In the genomic region with DNA sequence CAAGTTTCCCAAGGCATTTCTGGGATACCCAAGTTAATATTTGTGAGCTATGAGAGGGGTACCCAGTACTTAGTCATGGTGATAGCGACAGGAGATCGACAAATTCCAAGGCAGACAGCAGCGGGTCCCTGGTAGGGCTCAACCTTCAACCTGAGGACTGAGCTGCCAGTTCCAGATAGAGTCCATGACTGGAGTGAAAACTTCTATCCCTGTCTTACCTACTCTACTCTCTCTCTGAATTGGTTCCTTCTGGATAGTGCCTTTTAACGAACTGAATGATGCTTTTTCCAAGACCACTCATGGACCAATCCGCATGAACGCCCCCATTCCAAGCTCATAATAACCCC, we compare ENCODE assay signal across 17 cellular contexts.
DNase-seq lines count a peak whose midpoint lies in the region; ATAC-seq, FAIRE-seq and TF ChIP-seq lines count a peak whose summit lies in the region.
"Had no signal": no experiment of that assay in that cellular context is flagged by ENCODE, and none has a peak within 500 bp of the region (broad histone marks: within the 10 kb centered on the region; RNA-seq: fewer than 3 reads in every experiment).

No MANE protein-coding gene starts in this region.

- no peak for DNase-seq in PC-3
- no peak for DNase-seq in HepG2 (ENCODE audit: low spot score)
- no peak for DNase-seq in type B pancreatic cell (ENCODE audit: extremely low spot score, unreplicated experiment)
- no peak for DNase-seq in naive thymus-derived CD4-positive, alpha-beta T cell
- no peak for DNase-seq in NCI-H82 (lab: John Stamatoyannopoulos, UW)
- DNase-seq: ACHN; BE2C; C1 segment of cervical spinal cord; CD4-positive, CD25-positive, alpha-beta regulatory T cell; CD8-positive, alpha-beta memory T cell; COR-L47; DMS153; DMS79; GF-D8 had no signal

- no peak for FAIRE-seq in HepG2 (lab: Jason Lieb, UNC)
- FAIRE-seq: A204.1 had no signal

- no peak overlapping the region for H3K4me3 Mint-ChIP-seq in type B pancreatic cell
- H3K4me3 Mint-ChIP-seq in naive thymus-derived CD4-positive, alpha-beta T cell, result no peak overlapping the region
- H3K4me3 Mint-ChIP-seq: CD4-positive, CD25-positive, alpha-beta regulatory T cell; CD8-positive, alpha-beta memory T cell had no signal

- in situ Hi-C loops in HepG2 (cut with HindIII; ENCODE audit: extremely low pct_ligation_motif_present, low pct_unique_long_range_greater_than_20kb), result no loop called here

- intact Hi-C loops in PC-3 (cut with micrococcal nuclease) (no loop called here), HepG2 (cut with micrococcal nuclease; ENCODE audit: unreplicated experiment) (no loop called here)
- intact Hi-C loops in naive thymus-derived CD4-positive, alpha-beta T cell (cut with micrococcal nuclease), result no loop called here

- TF ChIP-seq EP300 in HepG2 (IDR thresholded peaks at IDR 0.05; ENCODE audit: low read depth in 2 of 2, low read length in 2 of 2), result no peak
- TF ChIP-seq EP300 in HepG2 (CRISPR knock-in tag; IDR thresholded peaks at IDR 0.05; ENCODE audit: borderline replicate concordance), result no peak

- H4K20me1 ChIP-seq in PC-3 (ENCODE audit: low read length) (no peaks in the 10 kb centered on the region), HepG2 (ENCODE audit: insufficient read depth, low read length) (no peaks in the 10 kb centered on the region)

- no peak overlapping the region for H3K27ac ChIP-seq in PC-3 (ENCODE audit: low read length)
- peak overlapping the region; percentile 47 for H3K27ac ChIP-seq in HepG2 (ENCODE audit: extremely low read length, insufficient read depth, low read length)
- no peak overlapping the region for H3K27ac ChIP-seq in naive thymus-derived CD4-positive, alpha-beta T cell (ENCODE audit: low read depth, low read length)

- TF ChIP-seq RAD21 in HepG2 (CRISPR knock-in tag; IDR thresholded peaks at IDR 0.05), result no peak

- no peak overlapping the region for H3K4me2 ChIP-seq in PC-3 (ENCODE audit: low read length)
- H3K4me2 ChIP-seq in HepG2 (ENCODE audit: low read depth, low read length), result no peak overlapping the region

- no peaks in the 10 kb centered on the region for H3K9me2 ChIP-seq in PC-3 (replicated peaks; ENCODE audit: low read length)

- peaks cover 7% of the 10 kb centered on the region for H3K27me3 Mint-ChIP-seq in type B pancreatic cell
- H3K27me3 Mint-ChIP-seq in naive thymus-derived CD4-positive, alpha-beta T cell, result peaks cover 0 to 9% (median 0%) of the 10 kb centered on the region in 5 donors
- H3K27me3 Mint-ChIP-seq: CD4-positive, CD25-positive, alpha-beta regulatory T cell; CD8-positive, alpha-beta memory T cell had no signal

- H3K4me1 ChIP-seq in PC-3 (ENCODE audit: insufficient read depth, low read length) (peaks cover 16% of the 10 kb centered on the region), HepG2 (ENCODE audit: insufficient read depth, low read length) (no peaks in the 10 kb centered on the region)
- no peaks in the 10 kb centered on the region for H3K4me1 ChIP-seq in naive thymus-derived CD4-positive, alpha-beta T cell (ENCODE audit: control insufficient read depth in 2 of 2, insufficient read depth in 2 of 2, low read length in 2 of 2)
- H3K4me1 ChIP-seq: BE2C, HAP-1 had no signal

- no peaks in the 10 kb centered on the region for H3K4me1 Mint-ChIP-seq in type B pancreatic cell (ENCODE audit: unreplicated experiment)
- H3K4me1 Mint-ChIP-seq in naive thymus-derived CD4-positive, alpha-beta T cell, result no peaks in the 10 kb centered on the region
- H3K4me1 Mint-ChIP-seq: CD8-positive, alpha-beta memory T cell had no signal

- TF ChIP-seq CTCF in PC-3 (conservative IDR thresholded peaks at IDR 0.05; ENCODE audit: low read depth, low read length) (no peak), HepG2 (CRISPR knock-in tag; IDR thresholded peaks at IDR 0.05) (no peak), type B pancreatic cell (conservative IDR thresholded peaks at IDR 0.05) (no peak)

- H3K27me3 ChIP-seq in PC-3 (ENCODE audit: low read length), result no peaks in the 10 kb centered on the region
- H3K27me3 ChIP-seq in HepG2 (ENCODE audit: control insufficient read depth in 1 of 2, insufficient read depth in 2 of 2, low read length in 2 of 2), result no peaks in the 10 kb centered on the region
- no peaks in the 10 kb centered on the region for H3K27me3 ChIP-seq in naive thymus-derived CD4-positive, alpha-beta T cell (ENCODE audit: control insufficient read depth in 2 of 2, insufficient read depth in 2 of 2, low read length in 2 of 2)
- H3K27me3 ChIP-seq: BE2C had no signal

- 57% methylated on average over 6 of the region's 6 CpGs for WGBS in HepG2 (ENCODE audit: low lambda C conversion rate)

- H3F3A ChIP-seq in PC-3 (ENCODE audit: low read length, unreplicated experiment), result no peaks in the 10 kb centered on the region

- no peaks in the 10 kb centered on the region for H3K9me3 Mint-ChIP-seq in type B pancreatic cell
- H3K9me3 Mint-ChIP-seq in naive thymus-derived CD4-positive, alpha-beta T cell, result peaks cover 0 to 32% (median 13%) of the 10 kb centered on the region in 11 donors

- no peak for TF ChIP-seq POLR2A in HepG2 (IDR thresholded peaks at IDR 0.05; ENCODE audit: insufficient read depth in 1 of 2, low read depth in 2 of 2, low read length in 2 of 2)

- BruUV-seq in PC-3 (replicated peaks; lab: Mats Ljungman, UMichigan) (no TSS peak), HepG2 (replicated peaks; lab: Mats Ljungman, UMichigan) (no TSS peak)

- no peaks in the 10 kb centered on the region for H3K79me2 ChIP-seq in PC-3 (ENCODE audit: low read length)
- H3K79me2 ChIP-seq in HepG2 (ENCODE audit: insufficient read depth, low read length), result no peaks in the 10 kb centered on the region

- H3K36me3 ChIP-seq in PC-3 (ENCODE audit: low read depth, low read length) (no peaks in the 10 kb centered on the region; the same call in 1 of the 2 replicates), HepG2 (replicated peaks in 1 of 2; ENCODE audit: control insufficient read depth in 1 of 2, insufficient read depth in 2 of 2, low read length in 2 of 2) (no peaks in the 10 kb centered on the region)
- no peaks in the 10 kb centered on the region for H3K36me3 ChIP-seq in naive thymus-derived CD4-positive, alpha-beta T cell (ENCODE audit: control insufficient read depth in 2 of 3, insufficient read depth in 3 of 3, low read length in 3 of 3)
- H3K36me3 ChIP-seq: BE2C, HAP-1 had no signal

- POLR2A ChIA-PET in PC-3 (lab: Charles Lee; ENCODE audit: unreplicated experiment), result no interaction called here
- POLR2A ChIA-PET in HepG2 (lab: Yijun Ruan, JAX), result no interaction called here
- POLR2A ChIA-PET in naive thymus-derived CD4-positive, alpha-beta T cell (lab: Charles Lee), result no interaction called here

- CTCF ChIA-PET in PC-3 (lab: Charles Lee) (no interaction called here), HepG2 (lab: Yijun Ruan, JAX; ENCODE audit: low intra/inter-chr PET ratio, low total read pairs) (no interaction called here)
- CTCF ChIA-PET in naive thymus-derived CD4-positive, alpha-beta T cell (lab: Charles Lee), result no interaction called here

- H3K9me3 ChIP-seq in PC-3 (ENCODE audit: low read length) (no peaks in the 10 kb centered on the region), HepG2 (ENCODE audit: low read length) (peaks cover 25% of the 10 kb centered on the region)
- peaks cover 0 to 7% (median 0%) of the 10 kb centered on the region in 3 experiments for H3K9me3 ChIP-seq in naive thymus-derived CD4-positive, alpha-beta T cell (ENCODE audit: control insufficient read depth in 2 of 3, low read length in 3 of 3)
- H3K9me3 ChIP-seq: BE2C, HAP-1 had no signal

- H2AFZ ChIP-seq in PC-3 (ENCODE audit: low read length) (peak overlapping the region; percentile 60; the same call in 1 of the 2 replicates), HepG2 (ENCODE audit: low read length) (no peak overlapping the region)

- no peaks in the 10 kb centered on the region for H3K36me3 Mint-ChIP-seq in type B pancreatic cell
- H3K36me3 Mint-ChIP-seq in naive thymus-derived CD4-positive, alpha-beta T cell, result peaks cover 0 to 3% (median 0%) of the 10 kb centered on the region in 5 donors
- H3K36me3 Mint-ChIP-seq: CD4-positive, CD25-positive, alpha-beta regulatory T cell had no signal

- H3K9ac ChIP-seq in PC-3 (ENCODE audit: low read length) (no peak overlapping the region), HepG2 (ENCODE audit: insufficient read depth, low read depth, low read length) (no peak overlapping the region)

- ATAC-seq in PC-3 (no peak), HepG2 (peak; percentile 55), GM21786 (IDR thresholded peaks at IDR 0.05; ENCODE audit: unreplicated experiment) (no peak)
- ATAC-seq in naive thymus-derived CD4-positive, alpha-beta T cell, result no peak

- H3K4me3 ChIP-seq in PC-3 (ENCODE audit: low read length) (no peak overlapping the region), HepG2 (replicated peaks in 1 of 3; ENCODE audit: insufficient read depth in 1 of 3, low read depth in 2 of 3, low read length in 3 of 3) (no peak overlapping the region)
- H3K4me3 ChIP-seq in naive thymus-derived CD4-positive, alpha-beta T cell (ENCODE audit: low read length), result no peak overlapping the region
- H3K4me3 ChIP-seq: HAP-1 had no signal

- H3K27ac Mint-ChIP-seq in type B pancreatic cell, result peak overlapping the region; percentile 4
- H3K27ac Mint-ChIP-seq in naive thymus-derived CD4-positive, alpha-beta T cell, result no peak overlapping the region
- H3K27ac Mint-ChIP-seq: CD4-positive, CD25-positive, alpha-beta regulatory T cell; CD8-positive, alpha-beta memory T cell had no signal

TF ChIP-seq in HepG2, 621 proteins besides CTCF, POLR2A, EP300 and RAD21:
- TF ChIP-seq ELF3 (CRISPR knock-in tag; IDR thresholded peaks at IDR 0.05) (no peak), SIX1 (CRISPR knock-in tag; IDR thresholded peaks at IDR 0.05; ENCODE audit: borderline replicate concordance) (no peak), NFIB (CRISPR knock-in tag; IDR thresholded peaks at IDR 0.05; ENCODE audit: borderline replicate concordance) (no peak), ZFP37 (CRISPR knock-in tag; IDR thresholded peaks at IDR 0.05; ENCODE audit: borderline replicate concordance) (no peak), SP140L (CRISPR knock-in tag; IDR thresholded peaks at IDR 0.05; ENCODE audit: borderline replicate concordance) (no peak), MAF1 (CRISPR knock-in tag; IDR thresholded peaks at IDR 0.05; ENCODE audit: borderline replicate concordance) (no peak), ZBTB7A (CRISPR knock-in tag; IDR thresholded peaks at IDR 0.05) (no peak)
- TF ChIP-seq, protein P1, sequence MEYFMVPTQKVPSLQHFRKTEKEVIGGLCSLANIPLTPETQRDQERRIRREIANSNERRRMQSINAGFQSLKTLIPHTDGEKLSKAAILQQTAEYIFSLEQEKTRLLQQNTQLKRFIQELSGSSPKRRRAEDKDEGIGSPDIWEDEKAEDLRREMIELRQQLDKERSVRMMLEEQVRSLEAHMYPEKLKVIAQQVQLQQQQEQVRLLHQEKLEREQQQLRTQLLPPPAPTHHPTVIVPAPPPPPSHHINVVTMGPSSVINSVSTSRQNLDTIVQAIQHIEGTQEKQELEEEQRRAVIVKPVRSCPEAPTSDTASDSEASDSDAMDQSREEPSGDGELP (IDR thresholded peaks at IDR 0.05; ENCODE audit: borderline replicate concordance, low read depth), result no peak
